8 cellular contexts compared by ENCODE assay signal in the genomic region with DNA sequence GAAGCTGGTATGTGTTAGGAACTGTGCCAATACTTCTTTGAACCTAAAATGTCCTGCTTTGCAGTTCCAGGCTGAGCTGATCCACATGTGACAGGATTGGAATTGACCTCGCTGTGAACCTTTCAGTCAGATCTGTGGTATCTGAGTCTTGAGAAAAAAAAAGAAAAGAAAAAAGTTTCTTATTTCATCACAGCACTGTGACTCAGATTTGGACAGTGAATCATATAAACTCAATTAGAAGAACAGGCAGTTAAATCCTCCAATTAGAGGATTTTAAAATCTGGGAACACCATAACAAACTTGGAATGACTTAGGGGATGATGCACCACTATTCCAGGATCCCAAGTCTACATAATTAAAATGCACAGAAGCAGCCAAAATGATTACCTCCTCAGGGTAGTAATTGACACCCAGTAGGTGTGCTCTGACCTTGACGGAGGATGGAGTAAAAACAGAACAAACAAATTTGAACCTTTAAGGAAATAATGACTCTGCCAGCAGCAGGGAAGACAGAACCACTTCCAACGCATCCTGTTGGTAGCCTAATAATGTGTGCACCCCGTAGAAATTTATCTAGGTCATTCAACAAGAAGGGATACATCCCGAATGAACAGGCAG. TPM values are rescaled to one million over a fixed set of nuclear protein-coding genes. Genes with fewer than 3 reads are reported as not detected.
DNase-seq lines count a peak whose midpoint lies in the region; ATAC-seq and TF ChIP-seq lines count a peak whose summit lies in the region.

No MANE protein-coding gene starts in this region.

- H3K4me1 ChIP-seq in PC-3 (ENCODE audit: insufficient read depth, low read length), result peaks cover 36% of the 10 kb centered on the region

- H3K9me2 ChIP-seq in PC-3 (replicated peaks; ENCODE audit: low read length), result no peaks in the 10 kb centered on the region

- no TSS peak for BruUV-seq in PC-3 (replicated peaks; lab: Mats Ljungman, UMichigan)

- no peaks in the 10 kb centered on the region for H4K20me1 ChIP-seq in PC-3 (ENCODE audit: low read length)

- CTCF ChIA-PET in PC-3 (lab: Charles Lee), result no interaction called here

- no peaks in the 10 kb centered on the region for H3K27me3 ChIP-seq in PC-3 (ENCODE audit: low read length)

- no peaks in the 10 kb centered on the region for H3K79me2 ChIP-seq in PC-3 (ENCODE audit: low read length)

- peak overlapping the region; percentile 50 for H3K9ac ChIP-seq in PC-3 (ENCODE audit: low read length)

- TF ChIP-seq CTCF in PC-3 (conservative IDR thresholded peaks at IDR 0.05; ENCODE audit: low read depth, low read length), result no peak

- H3K4me2 ChIP-seq in PC-3 (ENCODE audit: low read length), result peak overlapping the region; percentile 45

- intact Hi-C loops in PC-3 (cut with micrococcal nuclease), result loop anchor here (1.0 kb wide), 1 partner anchor 13 kb away; no protein-coding TSS in a partner anchor

- peak; percentile 90 for ATAC-seq in PC-3
- peak; percentile 94 for ATAC-seq in esophagus mucosa
- ATAC-seq in GM21423 (IDR thresholded peaks at IDR 0.05; ENCODE audit: unreplicated experiment), result no peak
- no peak for ATAC-seq in GM18520 (IDR thresholded peaks at IDR 0.05; ENCODE audit: unreplicated experiment)

- H3K27ac ChIP-seq in PC-3 (ENCODE audit: low read length), result peak overlapping the region; percentile 81

- peaks cover 6% of the 10 kb centered on the region for H3F3A ChIP-seq in PC-3 (ENCODE audit: low read length, unreplicated experiment)

- H3K36me3 ChIP-seq in PC-3 (ENCODE audit: low read depth, low read length), result no peaks in the 10 kb centered on the region

- no peak overlapping the region for H3K4me3 ChIP-seq in PC-3 (ENCODE audit: low read length)

- H3K9me3 ChIP-seq in PC-3 (ENCODE audit: low read length), result no peaks in the 10 kb centered on the region

- no peak overlapping the region for H2AFZ ChIP-seq in PC-3 (ENCODE audit: low read length)

- peak; percentile 89 for DNase-seq in GM04503 (ENCODE audit: low read depth)
- DNase-seq in PC-3, result peak; percentile 93
- peak; percentile 100 for DNase-seq in renal cortical epithelial cell (ENCODE audit: low read depth)
- no peak for DNase-seq in NCI-H526 treated with DMSO at 0.1 percent for 48 hours (lab: John Stamatoyannopoulos, UW)
- DNase-seq in central memory CD4-positive, alpha-beta T cell, result no peak

- POLR2A ChIA-PET in PC-3 (lab: Charles Lee; ENCODE audit: unreplicated experiment), result interaction anchor here (0.6 kb wide), 2 partner anchors 268 to 1269 kb away, joined by 3 to 8 read pairs; no protein-coding TSS in a partner anchor

RNA-seq across cellular contexts. Expression of gene RAI14, which starts 57.8 kb away (rescaled TPM):
- total RNA-seq in PC-3 (2014; rRNA removed), result 54.4 and 73.5 TPM in 2 replicates
- 9.8 TPM for total RNA-seq in esophagus mucosa
- 174 and 209 TPM in 2 replicates for total RNA-seq in renal cortical epithelial cell

Comparison
In these comparisons a context has a peak if more than half of its experiments do, and no peak if none do; other contexts are left out.
1. DNase-seq: peak in GM04503 (single experiment), PC-3 (single experiment) and renal cortical epithelial cell (single experiment); none in NCI-H526 treated with DMSO at 0.1 percent for 48 hours (single experiment) and central memory CD4-positive, alpha-beta T cell (single experiment).
2. ATAC-seq: peak in PC-3 (single experiment) and esophagus mucosa (single experiment); none in GM21423 (single experiment) and GM18520 (single experiment).